8 cellular contexts compared by ENCODE assay signal in the genomic region with DNA sequence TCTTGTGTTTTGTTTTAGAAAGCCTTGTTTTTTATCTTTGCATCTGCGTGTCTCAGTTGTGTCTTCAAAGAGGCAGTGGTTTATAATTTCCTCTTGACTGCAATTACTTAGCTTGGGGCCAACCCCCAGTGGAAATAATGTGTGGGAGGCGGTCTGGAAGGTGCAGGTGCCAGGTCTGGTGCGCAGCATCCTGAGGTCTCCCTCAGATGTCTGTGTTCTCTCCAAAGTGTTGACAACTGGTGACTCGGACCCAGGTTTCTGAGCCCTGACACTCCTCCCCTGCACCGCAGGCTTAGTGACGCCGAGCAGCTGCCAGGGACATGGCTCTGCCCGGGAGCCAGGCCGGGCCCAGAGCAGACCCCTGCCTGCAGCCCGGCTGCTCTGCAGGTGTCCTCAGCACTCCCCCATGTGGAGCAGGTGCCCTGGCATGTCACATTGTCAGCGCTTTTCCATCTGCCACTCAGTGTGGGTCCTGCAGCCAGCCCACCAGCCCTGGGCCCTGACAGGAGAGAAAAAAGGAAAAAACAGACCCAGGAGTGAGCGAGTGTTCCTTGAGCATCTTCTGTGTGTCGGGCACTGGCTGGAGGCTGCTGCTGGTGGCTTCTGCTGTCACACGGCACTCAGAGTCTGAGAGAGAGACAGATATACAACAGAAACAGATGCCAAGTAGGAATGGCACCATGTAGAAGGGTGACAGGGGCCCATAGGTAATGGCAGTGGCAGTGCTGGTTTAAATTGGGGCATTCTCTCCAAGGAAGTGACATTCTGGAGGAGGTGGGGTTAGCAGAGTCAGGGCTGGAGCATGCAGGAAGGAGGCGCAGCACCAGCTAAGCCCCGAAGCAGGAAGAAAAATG. TPM values are rescaled to one million over a fixed set of nuclear protein-coding genes. Genes with fewer than 3 reads are reported as not detected.
DNase-seq lines count a peak whose midpoint lies in the region; TF ChIP-seq lines count a peak whose summit lies in the region.

No MANE protein-coding gene starts in this region.

- H3K27me3 ChIP-seq in H9 (ENCODE audit: insufficient read depth, low read length), result no peaks in the 10 kb centered on the region
- no peaks in the 10 kb centered on the region for H3K27me3 ChIP-seq in ascending aorta
- H3K27me3 ChIP-seq in colonic mucosa, result no peaks in the 10 kb centered on the region

- H3K4me1 ChIP-seq in H9 (ENCODE audit: insufficient read depth, low read length), result peaks cover 4% of the 10 kb centered on the region; the same call in 1 of the 2 replicates
- no peaks in the 10 kb centered on the region for H3K4me1 ChIP-seq in ascending aorta
- H3K4me1 ChIP-seq in colonic mucosa, result peaks cover 16% of the 10 kb centered on the region

- CTCF ChIA-PET in activated naive CD4-positive, alpha-beta T cell treated with anti-CD3 and anti-CD28 coated beads, Interleukin-2, amount 10 ng/mL, durations not matched to agents 7 days and 5 days (lab: Charles Lee), result interaction anchor here (1.0 to 2.8 kb wide), 6 partner anchors 10 to 166 kb away, joined by 3 to 10 read pairs (median 4); no protein-coding TSS in a partner anchor

- TF ChIP-seq POLR2A in lower leg skin (IDR thresholded peaks at IDR 0.05), result no peak

- H3K27ac Mint-ChIP-seq in H9, result peak overlapping the region; percentile 8 to 35 (median 30); a peak in 5 of 7 replicates
- H3K27ac Mint-ChIP-seq in activated naive CD4-positive, alpha-beta T cell treated with anti-CD3 and anti-CD28 coated beads, Interleukin-2, amount 10 ng/mL, durations not matched to agents 7 days and 5 days, result peak overlapping the region; percentile 93

- H3T11ph ChIP-seq in H9 (ENCODE audit: low read length), result no peak overlapping the region

- H2BK120ac ChIP-seq in H9 (ENCODE audit: low read depth, low read length, poor library complexity, severe bottlenecking), result no peak overlapping the region

- no peaks in the 10 kb centered on the region for H3K27me3 Mint-ChIP-seq in H9 (ENCODE audit: low read depth)
- H3K27me3 Mint-ChIP-seq in activated naive CD4-positive, alpha-beta T cell treated with anti-CD3 and anti-CD28 coated beads, Interleukin-2, amount 10 ng/mL, durations not matched to agents 7 days and 5 days, result peaks cover 26% of the 10 kb centered on the region

- TF ChIP-seq CTCF in H9 (conservative IDR thresholded peaks at IDR 0.05) (no peak), lower leg skin (IDR thresholded peaks at IDR 0.05) (no peak), ascending aorta (IDR thresholded peaks at IDR 0.05) (no peak), colonic mucosa (IDR thresholded peaks at IDR 0.05) (no peak)

- no peaks in the 10 kb centered on the region for H4K20me1 ChIP-seq in H9 (ENCODE audit: control insufficient read depth, insufficient read depth, insufficient read length)

- H2BK12ac ChIP-seq in H9 (ENCODE audit: insufficient read length, low read depth, low read length), result no peak overlapping the region

- no peak overlapping the region for H2AK5ac ChIP-seq in H9 (ENCODE audit: insufficient read length, low read length)

- no peak overlapping the region for H3K4me2 ChIP-seq in H9 (ENCODE audit: insufficient read depth, insufficient read length, low read length)

- no peak overlapping the region for H3K56ac ChIP-seq in H9 (ENCODE audit: insufficient read length, low read depth, low read length)

- H3K4me3 Mint-ChIP-seq in H9, result no peak overlapping the region; a peak in 1 of 5 replicates
- H3K4me3 Mint-ChIP-seq in activated naive CD4-positive, alpha-beta T cell treated with anti-CD3 and anti-CD28 coated beads, Interleukin-2, amount 10 ng/mL, durations not matched to agents 7 days and 5 days, result peak overlapping the region; percentile 53

- no peaks in the 10 kb centered on the region for H3K79me1 ChIP-seq in H9 (ENCODE audit: insufficient read depth, low read depth, low read length, poor library complexity, severe bottlenecking)

- H3K18ac ChIP-seq in H9 (ENCODE audit: insufficient read length, low read depth, low read length), result no peak overlapping the region

- peaks cover 51 to 58% of the 10 kb centered on the region in 2 experiments for H3K4me1 Mint-ChIP-seq in H9
- H3K4me1 Mint-ChIP-seq in activated naive CD4-positive, alpha-beta T cell treated with anti-CD3 and anti-CD28 coated beads, Interleukin-2, amount 10 ng/mL, durations not matched to agents 7 days and 5 days, result peaks cover 80% of the 10 kb centered on the region

- H2AFZ ChIP-seq in H9 (ENCODE audit: low read length), result no peak overlapping the region

- intact Hi-C loops in lower leg skin (cut with DNase I; ENCODE audit: low total_unique reads) (no loop called here), ascending aorta (cut with DNase I) (no loop called here), colonic mucosa (cut with DNase I) (no loop called here)

- H3K9ac ChIP-seq in H9 (ENCODE audit: extremely low read depth, insufficient read length, low read length) (no peak overlapping the region), colonic mucosa (ENCODE audit: low read depth in 2 of 2, low read length in 2 of 2) (no peak overlapping the region)

- peaks cover 0 to 2% (median 0%) of the 10 kb centered on the region in 3 experiments; a peak in 2 of 7 replicates for H3K36me3 Mint-ChIP-seq in H9 (ENCODE audit: insufficient read depth in 1 of 3, low read depth in 3 of 3)
- peaks cover 58% of the 10 kb centered on the region for H3K36me3 Mint-ChIP-seq in activated naive CD4-positive, alpha-beta T cell treated with anti-CD3 and anti-CD28 coated beads, Interleukin-2, amount 10 ng/mL, durations not matched to agents 7 days and 5 days

- DNase-seq in H9 (no peak), SK-N-DZ (ENCODE audit: low spot score) (peak; percentile 95), lower leg skin (ENCODE audit: low spot score in 2 of 2) (no peak), HuH-7.5 (ENCODE audit: low spot score) (no peak), ascending aorta (ENCODE audit: low spot score in 2 of 2) (no peak), colonic mucosa (no peak)
- DNase-seq in activated naive CD4-positive, alpha-beta T cell treated with anti-CD3 and anti-CD28 coated beads, Interleukin-2, amount 10 ng/mL, durations not matched to agents 7 days and 5 days, result peak; percentile 92
- DNase-seq in stimulated activated CD4-positive, alpha-beta T cell treated with anti-CD3 and anti-CD28 coated beads, Interleukin-1b, Interleukin-23, amount 100 ng/mL, for 4 hours (ENCODE audit: low read depth in 2 of 2), result peak; percentile 55 to 72

- H3K14ac ChIP-seq in H9 (ENCODE audit: insufficient read depth, low read length), result no peak overlapping the region

- no peak overlapping the region for H4K91ac ChIP-seq in H9 (ENCODE audit: insufficient read length, low read depth, low read length)

- WGBS in H9 (ENCODE audit: extremely low coverage, insufficient read length, low lambda C conversion rate), result no CpG with 5 or more reads among the region's 16 CpGs
- 70 to 76% methylated on average over 16 of the region's 16 CpGs for WGBS in lower leg skin, 2 donors

- H3K23me2 ChIP-seq in H9 (ENCODE audit: insufficient read length, low read depth, low read length, poor library complexity, severe bottlenecking), result no peaks in the 10 kb centered on the region

- no peak overlapping the region for H3K4ac ChIP-seq in H9 (ENCODE audit: low read depth, low read length)

- H3K4me3 ChIP-seq in lower leg skin (ENCODE audit: low read depth, poor library complexity, severe bottlenecking), result no peak overlapping the region
- H3K4me3 ChIP-seq in ascending aorta, result no peak overlapping the region
- no peak overlapping the region for H3K4me3 ChIP-seq in colonic mucosa

- no peaks in the 10 kb centered on the region for H3K9me3 Mint-ChIP-seq in H9
- H3K9me3 Mint-ChIP-seq in activated naive CD4-positive, alpha-beta T cell treated with anti-CD3 and anti-CD28 coated beads, Interleukin-2, amount 10 ng/mL, durations not matched to agents 7 days and 5 days, result no peaks in the 10 kb centered on the region

- H2BK5ac ChIP-seq in H9 (ENCODE audit: insufficient read length, low read length), result no peak overlapping the region

- no peak overlapping the region for H2BK20ac ChIP-seq in H9 (ENCODE audit: low read depth, low read length, poor library complexity, severe bottlenecking)

- H3K27ac ChIP-seq in H9 (ENCODE audit: insufficient read length, low read depth, low read length) (no peak overlapping the region), ascending aorta (no peak overlapping the region), colonic mucosa (no peak overlapping the region)

- no peaks in the 10 kb centered on the region for H3K79me2 ChIP-seq in H9 (ENCODE audit: insufficient read depth, low read length)

- no peaks in the 10 kb centered on the region for H3K9me3 ChIP-seq in H9 (ENCODE audit: control insufficient read depth, low read depth, low read length)
- H3K9me3 ChIP-seq in ascending aorta, result no peaks in the 10 kb centered on the region
- H3K9me3 ChIP-seq in colonic mucosa, result no peaks in the 10 kb centered on the region

- no peak overlapping the region for H3K23ac ChIP-seq in H9 (ENCODE audit: insufficient read length, low read depth, low read length)

- H4K8ac ChIP-seq in H9 (replicated peaks; ENCODE audit: insufficient read length, low read depth, low read length), result no peak overlapping the region

- H4K5ac ChIP-seq in H9 (ENCODE audit: insufficient read length, low read depth, low read length), result no peak overlapping the region

- H3K36me3 ChIP-seq in ascending aorta, result peaks cover 5 to 19% of the 10 kb centered on the region in 2 donors
- no peaks in the 10 kb centered on the region for H3K36me3 ChIP-seq in colonic mucosa

- H2BK15ac ChIP-seq in H9 (ENCODE audit: low read depth, low read length), result no peak overlapping the region

RNA-seq across cellular contexts. Expression of a gene that starts 24.8 kb away (rescaled TPM):
- total RNA-seq in H9 (2021), result 89.0 and 90.9 TPM in 2 replicates
- polyA plus RNA-seq in SK-N-DZ (2014; cell fraction: cytosol; rRNA removed), result 25.5 and 29.9 TPM in 2 replicates
- polyA plus RNA-seq in SK-N-DZ (2014; cell fraction: nucleus; rRNA removed), result 13.7 and 16.4 TPM in 2 replicates
- 10 to 100 TPM; 14.9 to 24.5 (median 17.6) TPM for total RNA-seq in lower leg skin
- total RNA-seq in ascending aorta, result 208 TPM
- 10 to 100 TPM; 39.6 to 43.3 TPM for total RNA-seq in colonic mucosa

RNA-seq across cellular contexts. Expression of a gene that starts 44.6 kb away (rescaled TPM):
- total RNA-seq in H9 (2021) (31.5 and 32.5 TPM in 2 replicates), lower leg skin (10 to 100 TPM; 34.9 to 46.1 (median 39.7) TPM), ascending aorta (20.9 TPM), colonic mucosa (10 to 100 TPM; 36.3 to 48.6 TPM)
- 41.3 and 45.7 TPM in 2 replicates for polyA plus RNA-seq in SK-N-DZ (2014; cell fraction: cytosol; rRNA removed)
- polyA plus RNA-seq in SK-N-DZ (2014; cell fraction: nucleus; rRNA removed), result 53.0 and 70.9 TPM in 2 replicates

Comparison
In these comparisons a context has a peak if more than half of its experiments do, and no peak if none do; other contexts are left out.
1. DNase-seq: peak in SK-N-DZ (single experiment), activated naive CD4-positive, alpha-beta T cell treated with anti-CD3 and anti-CD28 coated beads, Interleukin-2, amount 10 ng/mL, durations not matched to agents 7 days and 5 days (single experiment) and stimulated activated CD4-positive, alpha-beta T cell treated with anti-CD3 and anti-CD28 coated beads, Interleukin-1b, Interleukin-23, amount 100 ng/mL, for 4 hours (2 of 2); none in H9 (single experiment), lower leg skin (0 of 2), HuH-7.5 (single experiment), ascending aorta (0 of 2) and colonic mucosa (single experiment).